ENCODE assay signal across 8 cellular contexts in genomic region chr2:241702155-241702404, GRCh38. TPM values are rescaled to one million over a fixed set of nuclear protein-coding genes. Genes with fewer than 3 reads are reported as not detected.
DNase-seq lines count a peak whose midpoint lies in the region; ATAC-seq and TF ChIP-seq lines count a peak whose summit lies in the region.

No MANE protein-coding gene starts in this region.

- peaks cover 9 to 19% of the 10 kb centered on the region in 2 donors for H3K4me1 Mint-ChIP-seq in effector memory CD8-positive, alpha-beta T cell (ENCODE audit: low read depth in 2 of 2)

- H3K18ac ChIP-seq in trophoblast cell (ENCODE audit: low read length), result no peak overlapping the region

- DNase-seq in NK-92 (lab: John Stamatoyannopoulos, UW; ENCODE audit: unreplicated experiment) (peak; percentile 13), trophoblast cell (peak; percentile 68 to 87), vagina (ENCODE audit: extremely low spot score in 2 of 2) (no peak)
- DNase-seq in NK-92 treated with Interleukin-12 subunit alpha and Interleukin-12 subunit beta, amount 100 ng/mL, for 24 hours (lab: John Stamatoyannopoulos, UW), result no peak
- DNase-seq in activated CD4-positive, alpha-beta T cell treated with anti-CD3 and anti-CD28 coated beads for 24 hours (ENCODE audit: low read depth in 2 of 2), result peak; percentile 73 to 82
- peak in 1 of 3 experiments; percentile 81 for DNase-seq in effector memory CD8-positive, alpha-beta T cell

- H2AK5ac ChIP-seq in trophoblast cell (ENCODE audit: low read length), result no peak overlapping the region

- no CpG with 5 or more reads among the region's 40 CpGs for WGBS in trophoblast cell (ENCODE audit: extremely low coverage, insufficient coverage, insufficient read length)

- H3K9ac ChIP-seq in trophoblast cell (ENCODE audit: low read length), result peak overlapping the region; percentile 92

- peak overlapping the region; percentile 86 for H3K4me3 ChIP-seq in trophoblast cell (ENCODE audit: low read depth, low read length)
- H3K4me3 ChIP-seq in vagina, result peak overlapping the region; percentile 63 to 86

- peak overlapping the region; percentile 78 to 79 for H3K4me3 Mint-ChIP-seq in effector memory CD8-positive, alpha-beta T cell

- peak overlapping the region; percentile 77 for H2BK120ac ChIP-seq in trophoblast cell (ENCODE audit: insufficient read depth, low read length, poor library complexity)

- H3K4me2 ChIP-seq in trophoblast cell (ENCODE audit: low read length), result peak overlapping the region; percentile 48

- no peaks in the 10 kb centered on the region for H3K27me3 Mint-ChIP-seq in effector memory CD8-positive, alpha-beta T cell

- intact Hi-C loops in vagina (cut with DNase I), result loop anchor here (2.0 kb wide), 1 partner anchor 15 kb away; the partner anchor contains the start of gene DTYMK

- no peak for TF ChIP-seq CTCF in vagina (IDR thresholded peaks at IDR 0.05)

- no peaks in the 10 kb centered on the region for H3K9me3 Mint-ChIP-seq in effector memory CD8-positive, alpha-beta T cell

- H3K27ac ChIP-seq in trophoblast cell (ENCODE audit: low read depth, low read length) (peak overlapping the region; percentile 93), vagina (peak overlapping the region; percentile 85)

- peaks cover 38% of the 10 kb centered on the region for H3K36me3 Mint-ChIP-seq in effector memory CD8-positive, alpha-beta T cell (ENCODE audit: insufficient read depth)

- no peak overlapping the region for H2BK12ac ChIP-seq in trophoblast cell (ENCODE audit: low read length)

- H2BK5ac ChIP-seq in trophoblast cell (ENCODE audit: low read depth, low read length, poor library complexity), result peak overlapping the region; percentile 75

- no peak overlapping the region for H3K14ac ChIP-seq in trophoblast cell (ENCODE audit: low read length)

- peak overlapping the region; percentile 73 for H4K8ac ChIP-seq in trophoblast cell (ENCODE audit: low read depth, low read length)

- H3K36me3 ChIP-seq in trophoblast cell (ENCODE audit: control insufficient read depth in 1 of 2, insufficient read depth in 2 of 2, low read length in 2 of 2) (peaks cover 15 to 18% of the 10 kb centered on the region in 2 experiments), vagina (peaks cover 0 to 21% of the 10 kb centered on the region in 2 donors)

- no peak overlapping the region for H3K27ac Mint-ChIP-seq in effector memory CD8-positive, alpha-beta T cell

- peak overlapping the region; percentile 58 for H2AFZ ChIP-seq in trophoblast cell (ENCODE audit: insufficient read depth, low read length, poor library complexity)

- no peak for ATAC-seq in effector memory CD8-positive, alpha-beta T cell (replicated peaks)
- no peak for ATAC-seq in GM18870 (IDR thresholded peaks at IDR 0.05; ENCODE audit: unreplicated experiment)
- no peak for ATAC-seq in GM21381 (IDR thresholded peaks at IDR 0.05; ENCODE audit: unreplicated experiment)

- H3K4ac ChIP-seq in trophoblast cell (ENCODE audit: low read depth, low read length), result no peak overlapping the region

- H3K79me2 ChIP-seq in trophoblast cell (ENCODE audit: control insufficient read depth, insufficient read depth, low read length, poor library complexity), result peaks cover 12% of the 10 kb centered on the region

- peak overlapping the region; percentile 80 for H4K91ac ChIP-seq in trophoblast cell (ENCODE audit: low read depth, low read length)

- H3K4me1 ChIP-seq in trophoblast cell (ENCODE audit: control insufficient read depth in 1 of 2, insufficient read depth in 2 of 2, low read length in 2 of 2) (peaks cover 7 to 8% of the 10 kb centered on the region in 2 experiments), vagina (peaks cover 23% of the 10 kb centered on the region)

- TF ChIP-seq POLR2A in vagina (IDR thresholded peaks at IDR 0.05), result no peak

- peaks cover 7% of the 10 kb centered on the region for H3K79me1 ChIP-seq in trophoblast cell (ENCODE audit: low read length)

- no peak overlapping the region for H3K23ac ChIP-seq in trophoblast cell (ENCODE audit: low read length)

- no peaks in the 10 kb centered on the region for H3K27me3 ChIP-seq in trophoblast cell (ENCODE audit: insufficient read depth, low read length)
- H3K27me3 ChIP-seq in vagina, result no peaks in the 10 kb centered on the region

- no peak overlapping the region for H4K12ac ChIP-seq in trophoblast cell (ENCODE audit: low read depth, low read length)

- H3K9me3 ChIP-seq in trophoblast cell (ENCODE audit: insufficient read depth, low read depth, low read length), result peaks cover 3% of the 10 kb centered on the region
- no peaks in the 10 kb centered on the region for H3K9me3 ChIP-seq in vagina

RNA-seq across cellular contexts. Expression of gene ING5, which starts 0.2 kb away (rescaled TPM):
- 12.8 and 13.8 TPM in 2 replicates for polyA plus RNA-seq in trophoblast cell (2013)
- total RNA-seq in vagina, result 41.5 TPM

RNA-seq across cellular contexts. Expression of gene DTYMK, which starts 15.5 kb away (rescaled TPM):
- 37.3 and 38.1 TPM in 2 replicates for polyA plus RNA-seq in trophoblast cell (2013)
- 14.7 TPM for total RNA-seq in vagina

RNA-seq across cellular contexts. Expression of gene D2HGDH, which starts 32.4 kb away (rescaled TPM):
- 4.0 and 4.2 TPM in 2 replicates for polyA plus RNA-seq in trophoblast cell (2013)
- 21.1 TPM for total RNA-seq in vagina

Comparison
In these comparisons a context has a peak if more than half of its experiments do, and no peak if none do; other contexts are left out.
1. DNase-seq: peak in NK-92 (single experiment), activated CD4-positive, alpha-beta T cell treated with anti-CD3 and anti-CD28 coated beads for 24 hours (2 of 2) and trophoblast cell (2 of 2); none in NK-92 treated with Interleukin-12 subunit alpha and Interleukin-12 subunit beta, amount 100 ng/mL, for 24 hours (single experiment) and vagina (0 of 2).